Comparison of ENCODE assay signal across 26 cellular contexts in the genomic region with DNA sequence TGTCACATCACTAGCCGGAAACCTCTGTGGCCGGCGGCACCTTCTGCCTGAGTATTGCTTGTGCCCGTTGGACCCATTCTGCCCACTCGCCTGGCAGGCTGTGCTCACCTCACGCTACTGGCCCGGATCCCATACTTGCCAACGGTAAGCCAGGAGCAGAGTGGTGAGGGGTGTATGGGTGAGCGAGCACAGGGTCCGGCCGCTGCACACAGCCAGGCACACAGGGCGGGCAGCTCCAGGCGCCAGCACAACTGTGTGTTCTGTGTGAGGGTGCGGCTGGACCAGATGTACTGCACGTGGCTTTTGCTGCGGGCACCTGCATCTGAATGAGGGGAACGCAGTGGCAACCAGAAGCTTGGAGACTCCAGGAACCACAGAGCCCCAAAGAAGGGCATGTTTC.
"Had no signal": no experiment of that assay in that cellular context is flagged by ENCODE, and none has a peak within 500 bp of the region (broad histone marks: within the 10 kb centered on the region; RNA-seq: fewer than 3 reads in every experiment).

No MANE protein-coding gene starts in this region.

- H3K4me3 Mint-ChIP-seq: effector memory CD8-positive, alpha-beta T cell; immature natural killer cell; memory B cell; natural killer cell; stimulated activated effector memory CD8-positive, alpha-beta T cell treated with anti-CD3 and anti-CD28 coated beads, Interleukin-12 subunit alpha, Interleukin-12 subunit beta, amount 100 ng/mL, for 72 hours; type B pancreatic cell had no signal

- H3K9me3 Mint-ChIP-seq: type B pancreatic cell had no signal

- H3K4me1 Mint-ChIP-seq: immature natural killer cell; memory B cell; natural killer cell; stimulated activated effector memory CD8-positive, alpha-beta T cell treated with anti-CD3 and anti-CD28 coated beads, Interleukin-12 subunit alpha, Interleukin-12 subunit beta, amount 100 ng/mL, for 72 hours had no signal

- H3K27me3 ChIP-seq: esophagus squamous epithelium, neutrophil, pancreas, right lobe of liver, stomach, tibial artery, uterus had no signal

- H3K4me1 ChIP-seq: esophagus squamous epithelium, pancreas, right lobe of liver, stomach, tibial artery, uterus had no signal

- H3K4me3 ChIP-seq: coronary artery, esophagus squamous epithelium, lung, pancreas, right lobe of liver, smooth muscle cell, stomach, tibial artery, uterus had no signal

- H3K27ac Mint-ChIP-seq: effector memory CD8-positive, alpha-beta T cell; immature natural killer cell; memory B cell; natural killer cell; stimulated activated effector memory CD8-positive, alpha-beta T cell treated with anti-CD3 and anti-CD28 coated beads, Interleukin-12 subunit alpha, Interleukin-12 subunit beta, amount 100 ng/mL, for 72 hours; type B pancreatic cell had no signal

- H3K9me3 ChIP-seq: neutrophil, pancreas, right lobe of liver, tibial artery, uterus had no signal

- FAIRE-seq: endometrium, pancreas had no signal

- H3K4me2 ChIP-seq: smooth muscle cell had no signal

- DNase-seq: effector memory CD8-positive, alpha-beta T cell; erythroblast; esophagus squamous epithelium; foreskin melanocyte; glutamatergic neuron; hypothalamus; immature natural killer cell; natural killer cell; retina; stimulated activated CD4-positive, alpha-beta T cell treated with anti-CD3 and anti-CD28 coated beads, Interleukin-2, amount 100 ng/mL, for 24 hours; stimulated activated CD4-positive, alpha-beta T cell treated with anti-CD3 and anti-CD28 coated beads, Interleukin-4, amount 100 ng/mL, for 24 hours; stimulated activated naive CD4-positive, alpha-beta T cell treated with Interleukin-2 at 50 U/mL for 16 hours; stomach; tibial artery; uterus had no signal

- H3K36me3 Mint-ChIP-seq: memory B cell; stimulated activated effector memory CD8-positive, alpha-beta T cell treated with anti-CD3 and anti-CD28 coated beads, Interleukin-12 subunit alpha, Interleukin-12 subunit beta, amount 100 ng/mL, for 72 hours; type B pancreatic cell had no signal

- H3K27me3 Mint-ChIP-seq: effector memory CD8-positive, alpha-beta T cell; memory B cell had no signal

- ATAC-seq: effector memory CD8-positive, alpha-beta T cell; left lobe of liver; natural killer cell; pancreas; stimulated activated effector memory CD8-positive, alpha-beta T cell treated with anti-CD3 and anti-CD28 coated beads, Interleukin-12 subunit alpha, Interleukin-12 subunit beta, amount 100 ng/mL, for 72 hours had no signal

- H3K36me3 ChIP-seq: esophagus squamous epithelium, neutrophil, pancreas, right lobe of liver, stomach, tibial artery, uterus had no signal

- H3K27ac ChIP-seq: coronary artery, esophagus squamous epithelium, neutrophil, pancreas, right lobe of liver, stomach, tibial artery, uterus had no signal
